In genomic region chr15:29115093-29115991, GRCh38 we compare ENCODE assay signal across 10 cellular contexts.
DNase-seq lines count a peak whose midpoint lies in the region; ATAC-seq and TF ChIP-seq lines count a peak whose summit lies in the region.
"Had no signal": no experiment of that assay in that cellular context is flagged by ENCODE, and none has a peak within 500 bp of the region (broad histone marks: within the 10 kb centered on the region; RNA-seq: fewer than 3 reads in every experiment).

No MANE protein-coding gene starts in this region.

- H3K9me3 ChIP-seq in Loucy (ENCODE audit: insufficient read depth, low read depth, low read length), result no peaks in the 10 kb centered on the region
- H3K9me3 ChIP-seq in transverse colon, result no peaks in the 10 kb centered on the region
- H3K9me3 ChIP-seq in effector memory CD4-positive, alpha-beta T cell (ENCODE audit: control insufficient read depth, low read length), result no peaks in the 10 kb centered on the region
- H3K9me3 ChIP-seq in mucosa of descending colon, result no peaks in the 10 kb centered on the region

- 0 to 19% methylated on average over 1 to 45 of the region's 46 CpGs for WGBS in transverse colon (ENCODE audit: low coverage in 1 of 2), 2 donors

- no peak for TF ChIP-seq EP300 in transverse colon (IDR thresholded peaks at IDR 0.05; ENCODE audit: low read depth)

- no peak for TF ChIP-seq POLR2A in transverse colon (IDR thresholded peaks at IDR 0.05)

- DNase-seq in AG08396 (ENCODE audit: low spot score) (peak; percentile 32), endothelial cell (ENCODE audit: low spot score) (peak; percentile 68), nephron progenitor cell (peak; percentile 80), transverse colon (no peak), middle frontal gyrus (ENCODE audit: extremely low spot score, low spot score) (no peak), mucosa of descending colon (no peak)
- DNase-seq in effector memory CD4-positive, alpha-beta T cell, result no peak

- H3K27me3 ChIP-seq in Loucy (ENCODE audit: insufficient read depth, low read length, poor library complexity, severe bottlenecking) (no peaks in the 10 kb centered on the region), transverse colon (peaks cover 8% of the 10 kb centered on the region)
- H3K27me3 ChIP-seq in effector memory CD4-positive, alpha-beta T cell (replicated peaks; ENCODE audit: control insufficient read depth, insufficient read depth, low read length, poor library complexity, severe bottlenecking), result no peaks in the 10 kb centered on the region

- no peaks in the 10 kb centered on the region for H3K9me2 ChIP-seq in Loucy (replicated peaks; ENCODE audit: low read depth, low read length)

- H3K4me1 ChIP-seq in Loucy (ENCODE audit: insufficient read depth, low read length, poor library complexity, severe bottlenecking) (no peaks in the 10 kb centered on the region), transverse colon (peaks cover 0 to 12% (median 2%) of the 10 kb centered on the region in 4 donors), mucosa of descending colon (ENCODE audit: low read depth) (no peaks in the 10 kb centered on the region)
- no peaks in the 10 kb centered on the region for H3K4me1 ChIP-seq in effector memory CD4-positive, alpha-beta T cell (ENCODE audit: control insufficient read depth, insufficient read depth, low read length, poor library complexity, severe bottlenecking)
- H3K4me1 ChIP-seq: parathyroid adenoma had no signal

- no peaks in the 10 kb centered on the region for H3F3A ChIP-seq in Loucy (ENCODE audit: low read depth)

- no peak overlapping the region for H3K27ac ChIP-seq in transverse colon
- H3K27ac ChIP-seq in effector memory CD4-positive, alpha-beta T cell (ENCODE audit: insufficient read depth, low read length, poor library complexity, severe bottlenecking), result no peak overlapping the region
- H3K27ac ChIP-seq: KMS-11, parathyroid adenoma had no signal

- H3K9ac ChIP-seq in Loucy (ENCODE audit: low read depth, low read length, poor library complexity, severe bottlenecking), result no peak overlapping the region
- H3K9ac ChIP-seq: KMS-11, parathyroid adenoma had no signal

- intact Hi-C loops in transverse colon (cut with DNase I; ENCODE audit: low total_unique reads), result no loop called here
- intact Hi-C loops in mucosa of descending colon (cut with DNase I, micrococcal nuclease), result no loop called here

- no peak overlapping the region for H2AFZ ChIP-seq in Loucy (ENCODE audit: low read length)
- H2AFZ ChIP-seq: parathyroid adenoma had no signal

- H3K36me3 ChIP-seq in Loucy (ENCODE audit: insufficient read depth, low read length) (peaks cover 6% of the 10 kb centered on the region; the same call in 1 of the 2 replicates), transverse colon (no peaks in the 10 kb centered on the region), mucosa of descending colon (ENCODE audit: low read depth) (no peaks in the 10 kb centered on the region)
- no peaks in the 10 kb centered on the region for H3K36me3 ChIP-seq in effector memory CD4-positive, alpha-beta T cell (ENCODE audit: control insufficient read depth, insufficient read depth, low read length)

- H3K4me3 Mint-ChIP-seq in endothelial cell (ENCODE audit: unreplicated experiment) (peak overlapping the region; percentile 66), nephron progenitor cell (peak overlapping the region; percentile 67)

- no peaks in the 10 kb centered on the region for H4K20me1 ChIP-seq in Loucy (ENCODE audit: insufficient read depth, low read length, poor library complexity, severe bottlenecking)

- H3K27ac Mint-ChIP-seq in endothelial cell (ENCODE audit: unreplicated experiment) (no peak overlapping the region), nephron progenitor cell (no peak overlapping the region)

- H3K4me3 ChIP-seq in Loucy (ENCODE audit: low read length, poor library complexity, severe bottlenecking) (no peak overlapping the region), transverse colon (peak overlapping the region in 2 of 4 donors; percentile 26 to 30), mucosa of descending colon (no peak overlapping the region)
- H3K4me3 ChIP-seq in effector memory CD4-positive, alpha-beta T cell (ENCODE audit: insufficient read depth, low read depth, low read length, poor library complexity, severe bottlenecking), result no peak overlapping the region

- TF ChIP-seq CTCF in Loucy (conservative IDR thresholded peaks at IDR 0.05; ENCODE audit: low read length) (peak; percentile 17; the same call in 1 of the 2 replicates), endothelial cell (IDR thresholded peaks at IDR 0.05; ENCODE audit: unreplicated experiment) (peak; percentile 59), nephron progenitor cell (IDR thresholded peaks at IDR 0.05) (peak; percentile 52), transverse colon (IDR thresholded peaks at IDR 0.05) (peak in 2 of 5 experiments; percentile 18 to 23), mucosa of descending colon (IDR thresholded peaks at IDR 0.05) (no peak)

- H3K9me3 Mint-ChIP-seq in endothelial cell (ENCODE audit: unreplicated experiment), result no peaks in the 10 kb centered on the region
- no peaks in the 10 kb centered on the region for H3K9me3 Mint-ChIP-seq in nephron progenitor cell

- peaks cover 24% of the 10 kb centered on the region for H3K27me3 Mint-ChIP-seq in endothelial cell (ENCODE audit: unreplicated experiment)
- H3K27me3 Mint-ChIP-seq in nephron progenitor cell (ENCODE audit: low read depth, poor library complexity), result no peaks in the 10 kb centered on the region

- H3K36me3 Mint-ChIP-seq in endothelial cell (ENCODE audit: low read depth, unreplicated experiment) (peaks cover 12% of the 10 kb centered on the region), nephron progenitor cell (ENCODE audit: low read depth) (no peaks in the 10 kb centered on the region)

- ATAC-seq in mucosa of descending colon, result no peak

- no peaks in the 10 kb centered on the region for H3K79me2 ChIP-seq in Loucy (ENCODE audit: insufficient read depth, low read length)
- H3K79me2 ChIP-seq: parathyroid adenoma had no signal

- no peak overlapping the region for H3K4me2 ChIP-seq in Loucy (ENCODE audit: low read depth, low read length, poor library complexity, severe bottlenecking)
- H3K4me2 ChIP-seq: KMS-11 had no signal

- H3K4me1 Mint-ChIP-seq in endothelial cell (ENCODE audit: unreplicated experiment), result peaks cover 11% of the 10 kb centered on the region
- peaks cover 35% of the 10 kb centered on the region for H3K4me1 Mint-ChIP-seq in nephron progenitor cell

- in situ Hi-C loops in transverse colon (cut with MboI; ENCODE audit: low pct_ligation_motif_present in 1 of 4, low pct_unique_long_range_greater_than_20kb in 1 of 4, low sequenced_read_pairs in 3 of 4), result no loop called here

Comparison
In these comparisons a context has a peak if more than half of its experiments do, and no peak if none do; other contexts are left out.
1. DNase-seq: peak in AG08396 (single experiment), endothelial cell (single experiment) and nephron progenitor cell (single experiment); none in transverse colon (single experiment), effector memory CD4-positive, alpha-beta T cell (0 of 3), middle frontal gyrus (single experiment) and mucosa of descending colon (0 of 3).